Comparison of ENCODE assay signal across 24 cellular contexts in genomic region chr10:82319558-82319957, GRCh38.
DNase-seq lines count a peak whose midpoint lies in the region; ATAC-seq and TF ChIP-seq lines count a peak whose summit lies in the region.
"Had no signal": no experiment of that assay in that cellular context is flagged by ENCODE, and none has a peak within 500 bp of the region (broad histone marks: within the 10 kb centered on the region; RNA-seq: fewer than 3 reads in every experiment).

No MANE protein-coding gene starts in this region.

- no peaks in the 10 kb centered on the region for H3K27me3 ChIP-seq in endodermal cell (ENCODE audit: control insufficient read depth, insufficient read depth, low read length, poor library complexity, severe bottlenecking)

- no peak for TF ChIP-seq CTCF in endodermal cell (conservative IDR thresholded peaks at IDR 0.05)

- 50% methylated on average over 1 of the region's 1 CpG; no CpG with 5 or more reads in 1 of the 2 experiments for WGBS in endodermal cell (ENCODE audit: insufficient coverage in 1 of 2, insufficient read length in 1 of 2), 2 experiments

- no peaks in the 10 kb centered on the region for H3K27me3 Mint-ChIP-seq in endodermal cell (ENCODE audit: insufficient read depth)
- H3K27me3 Mint-ChIP-seq: activated B cell treated with CpG ODN at 0.5 μM for 24 hours; activated naive CD8-positive, alpha-beta T cell; activated T-helper 17 cell treated with anti-CD3 and anti-CD28 coated beads, Interleukin-2, amount 50 U/mL, for 72 hours; B cell; dendritic cell treated with granulocyte-macrophage colony-stimulating factor and Interleukin-4, amounts not matched to agents 40 ng/mL and 50 ng/mL, for 4 days; progenitor cell of endocrine pancreas had no signal

- no peaks in the 10 kb centered on the region for H3K36me3 ChIP-seq in endodermal cell (ENCODE audit: control insufficient read depth, insufficient read depth, low read length)
- H3K36me3 ChIP-seq: lower lobe of right lung had no signal

- no peak overlapping the region for H3K27ac Mint-ChIP-seq in endodermal cell
- H3K27ac Mint-ChIP-seq: activated B cell treated with CpG ODN at 0.5 μM for 24 hours; activated naive CD8-positive, alpha-beta T cell; activated T-helper 17 cell treated with anti-CD3 and anti-CD28 coated beads, Interleukin-2, amount 50 U/mL, for 72 hours; B cell; dendritic cell treated with granulocyte-macrophage colony-stimulating factor and Interleukin-4, amounts not matched to agents 40 ng/mL and 50 ng/mL, for 4 days; progenitor cell of endocrine pancreas had no signal

- peak; percentile 1 to 24 for DNase-seq in SHP77 (lab: John Stamatoyannopoulos, UW)
- no peak for DNase-seq in SHP77 treated with DMSO at 0.1 percent for 48 hours (lab: John Stamatoyannopoulos, UW)
- peak; percentile 93 for DNase-seq in NCI-H82 (lab: John Stamatoyannopoulos, UW)
- peak; percentile 65 for DNase-seq in endodermal cell
- no peak for DNase-seq in AG20443 (ENCODE audit: low spot score)
- DNase-seq in NCI-H128 (lab: John Stamatoyannopoulos, UW; ENCODE audit: unreplicated experiment) = no peak
- no peak for DNase-seq in activated effector memory CD4-positive, alpha-beta T cell treated with Interleukin-2 at 50 U/mL for 16 hours
- DNase-seq: activated B cell treated with CpG ODN at 0.5 μM for 24 hours; activated CD4-positive, alpha-beta T cell treated with anti-CD3 and anti-CD28 coated beads, Interleukin-2, amount 50 U/mL, for 4 hours; activated CD8-positive, alpha-beta memory T cell treated with anti-CD3 and anti-CD28 coated beads, Interleukin-2, amount 50 U/mL, for 4 hours; aorta; caudate nucleus; lower lobe of right lung; NCI-H1092 treated with DMSO at 0.1 percent for 48 hours; NCI-H526; T-helper 9 cell; trophoblast cell had no signal

- H3K27ac ChIP-seq in endodermal cell (ENCODE audit: low read depth, low read length) = peak overlapping the region; percentile 12
- H3K27ac ChIP-seq: lower lobe of right lung had no signal

- no peak overlapping the region for H3K4me3 ChIP-seq in endodermal cell (ENCODE audit: low read length)
- H3K4me3 ChIP-seq: lower lobe of right lung had no signal

- peaks cover 25% of the 10 kb centered on the region for H3K4me1 Mint-ChIP-seq in endodermal cell
- H3K4me1 Mint-ChIP-seq: activated B cell treated with CpG ODN at 0.5 μM for 24 hours; activated T-helper 17 cell treated with anti-CD3 and anti-CD28 coated beads, Interleukin-2, amount 50 U/mL, for 72 hours; B cell had no signal

- peaks cover 15% of the 10 kb centered on the region for H3K4me1 ChIP-seq in endodermal cell (ENCODE audit: control insufficient read depth, insufficient read depth, low read length)
- H3K4me1 ChIP-seq: lower lobe of right lung had no signal

- no peak overlapping the region for H3K4me3 Mint-ChIP-seq in endodermal cell
- H3K4me3 Mint-ChIP-seq: activated B cell treated with CpG ODN at 0.5 μM for 24 hours; activated naive CD8-positive, alpha-beta T cell; activated T-helper 17 cell treated with anti-CD3 and anti-CD28 coated beads, Interleukin-2, amount 50 U/mL, for 72 hours; B cell; dendritic cell treated with granulocyte-macrophage colony-stimulating factor and Interleukin-4, amounts not matched to agents 40 ng/mL and 50 ng/mL, for 4 days had no signal

- no peaks in the 10 kb centered on the region for H3K9me3 ChIP-seq in endodermal cell (ENCODE audit: control insufficient read depth, low read length)
- H3K9me3 ChIP-seq: lower lobe of right lung had no signal

- H3K9me3 Mint-ChIP-seq in endodermal cell = no peaks in the 10 kb centered on the region
- H3K9me3 Mint-ChIP-seq: activated B cell treated with CpG ODN at 0.5 μM for 24 hours had no signal

- ATAC-seq in GM18517 (IDR thresholded peaks at IDR 0.05; ENCODE audit: unreplicated experiment) = no peak
- ATAC-seq: activated T-helper 17 cell treated with anti-CD3 and anti-CD28 coated beads, Interleukin-2, amount 50 U/mL, for 72 hours; lower lobe of right lung; sciatic nerve had no signal

- H3K36me3 Mint-ChIP-seq in endodermal cell (ENCODE audit: low read depth) = no peaks in the 10 kb centered on the region
- H3K36me3 Mint-ChIP-seq: activated naive CD8-positive, alpha-beta T cell had no signal

- H3K9ac ChIP-seq in endodermal cell (ENCODE audit: extremely low read depth, low read length, poor library complexity, severe bottlenecking) = no peak overlapping the region

Comparison
In these comparisons a context has a peak if more than half of its experiments do, and no peak if none do; other contexts are left out.
1. DNase-seq: peak in SHP77 (2 of 2), NCI-H82 (single experiment) and endodermal cell (single experiment); none in SHP77 treated with DMSO at 0.1 percent for 48 hours (single experiment), AG20443 (single experiment), NCI-H128 (single experiment) and activated effector memory CD4-positive, alpha-beta T cell treated with Interleukin-2 at 50 U/mL for 16 hours (single experiment).